In the genomic region with DNA sequence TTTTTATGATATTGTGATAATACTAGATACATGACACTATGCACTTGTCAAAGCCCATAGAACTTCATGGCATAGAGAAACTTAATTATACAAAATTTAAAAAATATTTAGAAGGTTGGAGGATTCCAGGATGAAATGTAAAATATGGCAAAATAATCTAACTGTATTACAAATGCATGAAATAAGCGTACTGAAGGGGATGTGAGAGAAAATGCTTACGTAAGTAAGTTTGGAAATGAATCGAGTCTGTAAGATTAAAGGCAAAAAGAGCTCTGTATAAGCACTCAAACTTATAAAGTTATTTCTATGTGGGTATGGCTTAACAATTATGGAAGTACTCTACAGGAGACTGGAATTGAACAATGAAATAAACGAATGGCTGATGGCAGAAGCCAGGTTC, we compare ENCODE assay signal across 29 cellular contexts.
"Had no signal": no experiment of that assay in that cellular context is flagged by ENCODE, and none has a peak within 500 bp of the region (broad histone marks: within the 10 kb centered on the region; RNA-seq: fewer than 3 reads in every experiment).

No MANE protein-coding gene starts in this region.

- H3K36me3 ChIP-seq: brain microvascular endothelial cell, MG63 had no signal

- H3K27me3 ChIP-seq: brain microvascular endothelial cell, MG63 had no signal

- H3K4me3 Mint-ChIP-seq: activated CD4-positive, alpha-beta T cell treated with anti-CD3 and anti-CD28 coated beads, Interleukin-2, amount 10 ng/mL, durations not matched to agents 7 days and 5 days; activated naive CD4-positive, alpha-beta T cell treated with anti-CD3 and anti-CD28 coated beads for 36 hours; activated T-cell treated with anti-CD3 and anti-CD28 coated beads, Interleukin-2, amount 50 U/mL, for 4 hours; activated T-helper 1 cell treated with anti-CD3 and anti-CD28 coated beads, Interleukin-12 subunit alpha, Interleukin-12 subunit beta, Interleukin-2, Interleukin-4 antibody, amounts not matched to agents 30 ng/mL and 10 ng/mL and 1 ng/mL, durations not matched to agents 14 hours and 24 hours and 36 hours; T-helper 1 cell treated with Interleukin-12 subunit alpha and Interleukin-12 subunit beta and Interleukin-4 antibody, amounts not matched to agents 30 μg/mL and 1 μg/mL, for 36 hours; T-helper 2 cell treated with Interferon-gamma antibody and Interleukin-4, amounts not matched to agents 5 μg/mL and 100 μg/mL, for 36 hours had no signal

- H3K4me2 ChIP-seq: PC-9 had no signal

- H3K36me3 Mint-ChIP-seq: activated CD4-positive, alpha-beta memory T cell treated with anti-CD3 and anti-CD28 coated beads for 36 hours had no signal

- H3K9me3 Mint-ChIP-seq: activated CD4-positive, alpha-beta memory T cell treated with anti-CD3 and anti-CD28 coated beads for 36 hours; activated naive CD4-positive, alpha-beta T cell treated with anti-CD3 and anti-CD28 coated beads for 36 hours had no signal

- H3K27me3 Mint-ChIP-seq: activated CD4-positive, alpha-beta memory T cell treated with anti-CD3 and anti-CD28 coated beads for 36 hours; activated CD4-positive, alpha-beta T cell treated with anti-CD3 and anti-CD28 coated beads, Interleukin-2, amount 10 ng/mL, durations not matched to agents 7 days and 5 days had no signal

- H3K27ac ChIP-seq: brain microvascular endothelial cell, PC-9, SK-N-MC had no signal

- H2AFZ ChIP-seq: PC-9 had no signal

- H3K4me3 ChIP-seq: MG63, PC-9, SK-N-MC had no signal

- DNase-seq: activated CD4-positive, alpha-beta memory T cell treated with anti-CD3 and anti-CD28 coated beads for 36 hours; activated CD4-positive, alpha-beta T cell treated with anti-CD3 and anti-CD28 coated beads, Interleukin-2, amount 10 ng/mL, durations not matched to agents 7 days and 5 days; activated CD8-positive, alpha-beta memory T cell treated with anti-CD3 and anti-CD28 coated beads, Interleukin-2, amount 50 U/mL, for 4 hours; activated gamma-delta T cell treated with Interleukin-2 at 50 U/mL for 16 hours; activated naive CD4-positive, alpha-beta T cell treated with anti-CD3 and anti-CD28 coated beads for 36 hours; activated T-cell treated with anti-CD3 and anti-CD28 coated beads for 4 hours; activated T-cell treated with anti-CD3 and anti-CD28 coated beads, Interleukin-2, amount 50 U/mL, for 4 hours; amniotic stem cell; aorta; brain microvascular endothelial cell; central memory CD4-positive, alpha-beta T cell; Karpas-422; MG63; NCI-H1048; NCI-H1105 treated with DMSO at 0.1 percent for 48 hours; NCI-H1436; NCI-H1694; NCI-H1930; NCI-H2081 treated with DMSO at 0.1 percent for 48 hours; NCI-H226; NCI-H446 treated with DMSO at 0.1 percent for 48 hours; NCI-H524; NCI-H69; PC-9; Right ventricle myocardium superior had no signal
